9 cellular contexts compared by ENCODE assay signal in the genomic region with DNA sequence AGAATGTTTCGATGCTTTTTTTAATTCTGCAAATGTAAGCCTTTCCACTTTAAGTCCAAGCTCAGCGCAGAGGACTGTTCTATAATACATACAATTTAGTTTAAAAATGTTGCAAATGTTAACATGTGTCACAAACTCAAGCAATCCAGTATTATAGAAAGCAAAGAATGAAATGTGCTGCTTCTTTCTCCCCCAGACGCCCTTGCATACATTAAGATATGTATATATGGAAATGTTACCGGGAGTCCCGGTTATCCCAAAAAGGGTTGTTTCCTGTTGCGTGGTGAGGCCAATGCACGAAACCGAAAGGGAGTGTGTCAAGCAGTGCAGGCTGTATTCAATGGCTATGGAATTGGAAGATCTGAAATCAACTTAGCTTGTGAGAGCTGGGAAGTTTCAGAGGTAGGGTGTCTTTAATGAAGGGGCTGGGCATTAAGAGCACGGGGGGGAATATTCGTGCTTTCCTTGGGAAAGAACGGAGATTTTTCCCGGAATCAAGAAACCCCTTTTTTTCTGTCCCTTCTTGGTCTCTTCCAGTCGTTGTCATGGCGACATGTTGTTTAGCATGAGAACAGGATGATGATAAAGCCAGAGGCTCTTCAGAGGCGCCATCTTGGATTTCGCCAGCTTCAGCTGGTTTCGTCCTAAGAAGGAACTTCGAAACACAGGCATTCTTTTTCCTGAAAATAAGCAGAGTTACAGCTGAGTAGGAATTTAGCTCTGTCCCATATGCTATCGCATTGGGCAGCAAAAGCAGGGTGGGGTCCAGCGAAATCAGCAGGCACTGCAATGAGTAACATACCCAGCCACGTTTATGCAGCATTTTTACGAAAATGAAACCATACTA. TPM values are rescaled to one million over a fixed set of nuclear protein-coding genes. Genes with fewer than 3 reads are reported as not detected.
DNase-seq lines count a peak whose midpoint lies in the region; ATAC-seq, FAIRE-seq and TF ChIP-seq lines count a peak whose summit lies in the region.
"Had no signal": no experiment of that assay in that cellular context is flagged by ENCODE, and none has a peak within 500 bp of the region (broad histone marks: within the 10 kb centered on the region; RNA-seq: fewer than 3 reads in every experiment).

No MANE protein-coding gene starts in this region.

- FAIRE-seq in GM19239 (lab: Jason Lieb, UNC): peak; percentile 88
- FAIRE-seq: colon had no signal

- DNase-seq in BE2C: peak; percentile 84
- DNase-seq in GM19239 (ENCODE audit: insufficient read length, low spot score): no peak
- DNase-seq in NCI-H524 treated with DMSO at 0.1 percent for 48 hours (lab: John Stamatoyannopoulos, UW): peak; percentile 83
- peak; percentile 70 to 83 for DNase-seq in activated CD4-positive, alpha-beta T cell treated with anti-CD3 and anti-CD28 coated beads for 4 hours
- peak; percentile 93 for DNase-seq in colonic mucosa
- peak; percentile 43 to 64 for DNase-seq in stimulated activated CD4-positive, alpha-beta T cell treated with anti-CD3 and anti-CD28 coated beads, Interleukin-1b, Interleukin-23, amount 100 ng/mL, for 4 hours (ENCODE audit: low read depth in 2 of 2)

- intact Hi-C loops in colonic mucosa (cut with DNase I): loop anchor here (2.0 kb wide), 1 partner anchor 37 kb away; no protein-coding TSS in a partner anchor

- H3K9ac ChIP-seq in colonic mucosa (ENCODE audit: low read depth in 2 of 2, low read length in 2 of 2): peak overlapping the region; percentile 87 to 94

- peak; percentile 64 for ATAC-seq in HG03442 (IDR thresholded peaks at IDR 0.05; ENCODE audit: unreplicated experiment)

- H3K4me1 ChIP-seq in BE2C (peaks cover 8% of the 10 kb centered on the region), colonic mucosa (peaks cover 20% of the 10 kb centered on the region)

- no peaks in the 10 kb centered on the region for H3K27me3 ChIP-seq in BE2C
- no peaks in the 10 kb centered on the region for H3K27me3 ChIP-seq in colonic mucosa
- H3K27me3 ChIP-seq in layer of hippocampus (ENCODE audit: control insufficient read depth, insufficient read depth, low read length): no peaks in the 10 kb centered on the region

- TF ChIP-seq CTCF in BE2C (IDR thresholded peaks at IDR 0.05; ENCODE audit: low read depth, low read length): no peak
- peak; percentile 19 for TF ChIP-seq CTCF in colonic mucosa (IDR thresholded peaks at IDR 0.05)

- H3K27ac ChIP-seq in colonic mucosa (peak overlapping the region; percentile 97), layer of hippocampus (ENCODE audit: low read depth, low read length) (peak overlapping the region; percentile 99)

- H3K9me3 ChIP-seq in BE2C (no peaks in the 10 kb centered on the region), colonic mucosa (no peaks in the 10 kb centered on the region)

- no peaks in the 10 kb centered on the region for H3K36me3 ChIP-seq in BE2C
- no peaks in the 10 kb centered on the region for H3K36me3 ChIP-seq in colonic mucosa

- peak overlapping the region; percentile 92 for H3K4me3 ChIP-seq in BE2C (ENCODE audit: low read depth, low read length)
- peak overlapping the region; percentile 54 for H3K4me3 ChIP-seq in colonic mucosa

RNA-seq across cellular contexts. Expression of gene NQO2, which starts 10.1 kb away (rescaled TPM):
- 19.9 TPM for polyA plus RNA-seq in BE2C (2012; ENCODE audit: insufficient read depth, insufficient read length, low read depth)
- total RNA-seq in colonic mucosa: 10 to 100 TPM; 14.1 to 19.0 TPM

RNA-seq across cellular contexts. Expression of gene SERPINB6, which starts 18.2 kb away (rescaled TPM):
- 58.5 TPM for polyA plus RNA-seq in BE2C (2012; ENCODE audit: insufficient read depth, insufficient read length, low read depth)
- total RNA-seq in colonic mucosa: 100 to 1,000 TPM; 139 to 285 TPM
